ENCODE assay signal across 33 cellular contexts in the genomic region with DNA sequence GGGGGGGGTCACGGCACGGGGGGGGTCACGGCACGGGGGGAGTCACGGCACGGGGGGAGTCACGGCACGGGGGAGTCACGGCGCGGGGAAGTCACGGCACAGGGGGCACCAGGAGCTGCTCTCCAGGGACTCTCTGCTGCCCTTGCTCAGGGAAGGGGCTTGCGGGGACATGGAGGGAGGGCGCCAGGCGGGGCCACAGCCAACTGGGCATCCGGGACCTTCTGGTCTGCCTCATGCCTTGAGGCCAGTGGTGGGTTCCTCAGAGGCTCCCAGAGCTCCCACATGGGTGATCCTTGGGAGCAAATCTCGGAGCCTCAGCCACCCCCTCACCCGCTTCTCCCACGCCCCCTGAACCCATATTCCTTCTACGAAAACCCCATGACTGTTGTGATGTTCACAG.
"Had no signal": no experiment of that assay in that cellular context is flagged by ENCODE, and none has a peak within 500 bp of the region (broad histone marks: within the 10 kb centered on the region; RNA-seq: fewer than 3 reads in every experiment).

No MANE protein-coding gene starts in this region.

- H3K36me3 Mint-ChIP-seq: activated CD8-positive, alpha-beta memory T cell treated with anti-CD3 and anti-CD28 coated beads, Interleukin-2, amount 10 ng/mL, durations not matched to agents 7 days and 5 days; activated naive CD8-positive, alpha-beta T cell treated with anti-CD3 and anti-CD28 coated beads for 36 hours had no signal

- H3K27me3 ChIP-seq: brain microvascular endothelial cell had no signal

- H3K27ac ChIP-seq: brain microvascular endothelial cell, RWPE1, WERI-Rb-1 had no signal

- H3K36me3 ChIP-seq: brain microvascular endothelial cell, WERI-Rb-1 had no signal

- H3K4me3 Mint-ChIP-seq: activated CD4-positive, alpha-beta memory T cell treated with anti-CD3 and anti-CD28 coated beads, Interleukin-2, amount 10 ng/mL, durations not matched to agents 7 days and 5 days; activated CD8-positive, alpha-beta memory T cell treated with anti-CD3 and anti-CD28 coated beads, Interleukin-2, amount 10 ng/mL, durations not matched to agents 7 days and 5 days; activated naive CD8-positive, alpha-beta T cell treated with anti-CD3 and anti-CD28 coated beads for 36 hours; activated T-helper 17 cell treated with anti-CD3 and anti-CD28 coated beads, Interleukin-2, amount 50 U/mL, for 72 hours had no signal

- H3K9me3 Mint-ChIP-seq: activated CD4-positive, alpha-beta memory T cell treated with anti-CD3 and anti-CD28 coated beads, Interleukin-2, amount 10 ng/mL, durations not matched to agents 7 days and 5 days; activated naive CD8-positive, alpha-beta T cell treated with anti-CD3 and anti-CD28 coated beads for 36 hours; activated T-helper 17 cell treated with anti-CD3 and anti-CD28 coated beads, Interleukin-2, amount 50 U/mL, for 72 hours had no signal

- DNase-seq: activated CD4-positive, alpha-beta memory T cell treated with anti-CD3 and anti-CD28 coated beads, Interleukin-2, amount 10 ng/mL, durations not matched to agents 7 days and 5 days; activated CD4-positive, alpha-beta T cell treated with anti-CD3 and anti-CD28 coated beads for 1 hour; activated CD4-positive, alpha-beta T cell treated with anti-CD3 and anti-CD28 coated beads for 48 hours; activated CD4-positive, CD25-positive, alpha-beta regulatory T cell; activated CD8-positive, alpha-beta memory T cell treated with anti-CD3 and anti-CD28 coated beads for 24 hours; activated CD8-positive, alpha-beta memory T cell treated with anti-CD3 and anti-CD28 coated beads, Interleukin-2, amount 10 ng/mL, durations not matched to agents 7 days and 5 days; activated CD8-positive, alpha-beta memory T cell treated with anti-CD3 and anti-CD28 coated beads, Interleukin-2, amount 50 U/mL, for 48 hours; activated effector memory CD4-positive, alpha-beta T cell treated with anti-CD3 and anti-CD28 coated beads, Interleukin-2, amount 50 U/mL, for 16 hours; activated naive CD4-positive, alpha-beta T cell; activated naive CD4-positive, alpha-beta T cell treated with anti-CD3 and anti-CD28 coated beads, Interleukin-2, amount 50 U/mL, for 16 hours; activated naive CD8-positive, alpha-beta T cell treated with anti-CD3 and anti-CD28 coated beads for 36 hours; activated T-cell treated with anti-CD3 and anti-CD28 coated beads, Interleukin-2, amount 50 U/mL, for 48 hours; amniotic stem cell; aorta; brain microvascular endothelial cell; central memory CD4-positive, alpha-beta T cell; NCI-H1105; NCI-H1417 treated with DMSO at 0.1 percent for 48 hours; NCI-H187 treated with DMSO at 0.1 percent for 48 hours; NCI-H2081; NCI-H226; NCI-H446 treated with DMSO at 0.1 percent for 48 hours; NCI-H524; NCI-H69; NCI-H82; NK-92 treated with Interleukin-12 subunit alpha and Interleukin-12 subunit beta, amount 100 ng/mL, for 24 hours; PC-3; SIG-M5; T1000; WERI-Rb-1 had no signal

- ATAC-seq: activated CD8-positive, alpha-beta memory T cell treated with anti-CD3 and anti-CD28 coated beads, Interleukin-2, amount 10 ng/mL, durations not matched to agents 7 days and 5 days; activated T-helper 17 cell treated with anti-CD3 and anti-CD28 coated beads, Interleukin-2, amount 50 U/mL, for 72 hours; PC-3; Right ventricle myocardium inferior had no signal

- H3K27ac Mint-ChIP-seq: activated CD4-positive, alpha-beta memory T cell treated with anti-CD3 and anti-CD28 coated beads, Interleukin-2, amount 10 ng/mL, durations not matched to agents 7 days and 5 days; activated CD8-positive, alpha-beta memory T cell treated with anti-CD3 and anti-CD28 coated beads, Interleukin-2, amount 10 ng/mL, durations not matched to agents 7 days and 5 days; activated naive CD8-positive, alpha-beta T cell treated with anti-CD3 and anti-CD28 coated beads for 36 hours; activated T-helper 17 cell treated with anti-CD3 and anti-CD28 coated beads, Interleukin-2, amount 50 U/mL, for 72 hours had no signal

- H3K4me1 Mint-ChIP-seq: activated CD4-positive, alpha-beta memory T cell treated with anti-CD3 and anti-CD28 coated beads, Interleukin-2, amount 10 ng/mL, durations not matched to agents 7 days and 5 days; activated T-helper 17 cell treated with anti-CD3 and anti-CD28 coated beads, Interleukin-2, amount 50 U/mL, for 72 hours had no signal
